9 cellular contexts compared by ENCODE assay signal in the genomic region with DNA sequence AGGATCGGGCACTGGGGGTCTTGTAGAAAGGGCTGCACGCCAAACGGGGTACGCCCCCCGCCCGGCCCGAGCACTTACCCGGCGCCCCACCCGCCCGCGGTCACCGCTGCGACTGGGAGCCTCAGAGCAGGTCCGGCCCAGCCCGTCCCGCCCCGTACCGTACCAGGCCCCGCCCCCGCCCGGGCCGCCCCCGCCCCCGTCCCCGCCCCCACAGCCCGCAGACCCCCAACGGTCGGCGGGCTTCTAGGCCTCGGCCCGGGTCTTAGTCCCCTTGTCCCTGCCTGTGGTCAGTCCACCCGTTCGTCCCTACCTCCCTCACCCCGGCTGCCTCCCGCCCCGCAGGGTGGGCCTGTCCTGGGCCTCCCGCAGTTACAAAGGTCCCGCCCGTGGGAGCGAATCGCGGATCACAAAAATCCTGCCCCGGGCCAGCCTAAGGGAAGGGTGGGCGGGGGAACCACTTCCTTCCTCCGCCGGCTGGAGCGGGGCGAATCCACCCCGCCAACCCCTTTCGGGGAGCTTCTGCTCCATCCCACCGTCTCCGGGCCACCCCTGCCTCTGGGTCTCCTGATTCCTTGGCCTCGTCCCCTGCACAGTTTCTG. TPM values are rescaled to one million over a fixed set of nuclear protein-coding genes. Genes with fewer than 3 reads are reported as not detected.
DNase-seq lines count a peak whose midpoint lies in the region; ATAC-seq and TF ChIP-seq lines count a peak whose summit lies in the region.
"Had no signal": no experiment of that assay in that cellular context is flagged by ENCODE, and none has a peak within 500 bp of the region (broad histone marks: within the 10 kb centered on the region; RNA-seq: fewer than 3 reads in every experiment).

A gene with protein sequence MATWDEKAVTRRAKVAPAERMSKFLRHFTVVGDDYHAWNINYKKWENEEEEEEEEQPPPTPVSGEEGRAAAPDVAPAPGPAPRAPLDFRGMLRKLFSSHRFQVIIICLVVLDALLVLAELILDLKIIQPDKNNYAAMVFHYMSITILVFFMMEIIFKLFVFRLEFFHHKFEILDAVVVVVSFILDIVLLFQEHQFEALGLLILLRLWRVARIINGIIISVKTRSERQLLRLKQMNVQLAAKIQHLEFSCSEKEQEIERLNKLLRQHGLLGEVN (minus strand): TSS at position 114 of the 599 bp plus-strand sequence. CDS start 5,870 bp downstream, outside the sequence.

- H3K4me1 ChIP-seq in left lung: peaks cover 9 to 60% of the 10 kb centered on the region in 2 donors

- TF ChIP-seq CTCF in GM12864 (IDR thresholded peaks at IDR 0.05; ENCODE audit: low read depth, low read length, missing control alignments) (no peak), left lung (IDR thresholded peaks at IDR 0.05) (no peak)

- no peaks in the 10 kb centered on the region for H3K9me3 ChIP-seq in left lung

- ATAC-seq in HG02938 (IDR thresholded peaks at IDR 0.05; ENCODE audit: unreplicated experiment) (peak; percentile 16), left lung (peak; percentile 89)

- no peaks in the 10 kb centered on the region for H3K36me3 ChIP-seq in left lung

- H3K27me3 ChIP-seq in left lung: peaks cover 0 to 36% of the 10 kb centered on the region in 2 donors

- peak within 1 kb of the TSS; percentile 86 for H3K4me3 ChIP-seq in GM12864 (ENCODE audit: low read depth, low read length)
- H3K4me3 ChIP-seq in left lung: peak within 1 kb of the TSS; percentile 49 to 60

- intact Hi-C loops in left lung (cut with DNase I): no loop called here

- H3K27ac ChIP-seq in caudate nucleus (ENCODE audit: low read depth, low read length) (peak within 1 kb of the TSS; percentile 9), left lung (peak within 1 kb of the TSS; percentile 54 to 76)
- H3K27ac ChIP-seq: VCaP had no signal

- DNase-seq in GM12864 (ENCODE audit: low read depth) (no peak), T-helper 2 cell (peak; percentile 13 to 39 (median 21)), caudate nucleus (lab: John Stamatoyannopoulos, UW) (peak in 8 of 61 donors; percentile 10 to 48 (median 40)), left lung (peak; percentile 70 to 89), GOT3 (lab: John Stamatoyannopoulos, UW) (no peak), NCI-H82 (lab: John Stamatoyannopoulos, UW) (no peak)
- peak in 2 of 3 donors; percentile 12 to 33 for DNase-seq in stimulated activated CD4-positive, alpha-beta T cell treated with anti-CD3 and anti-CD28 coated beads, TNF-alpha, amount 100 ng/mL, for 48 hours (ENCODE audit: low read depth in 3 of 3)

RNA-seq across cellular contexts. Expression of the gene that starts here (rescaled TPM):
- total RNA-seq in left lung: 10 to 100 TPM; 10.7 to 12.4 TPM

Comparison
In these comparisons a context has a peak if more than half of its experiments do, and no peak if none do; other contexts are left out.
1. DNase-seq: peak in T-helper 2 cell (5 of 5), left lung (2 of 2) and stimulated activated CD4-positive, alpha-beta T cell treated with anti-CD3 and anti-CD28 coated beads, TNF-alpha, amount 100 ng/mL, for 48 hours (2 of 3); none in GM12864 (single experiment), GOT3 (single experiment) and NCI-H82 (single experiment).